Comparison of ENCODE assay signal across 9 cellular contexts in genomic region chr11:83051760-83052671, GRCh38. TPM values are rescaled to one million over a fixed set of nuclear protein-coding genes. Genes with fewer than 3 reads are reported as not detected.
DNase-seq lines count a peak whose midpoint lies in the region; ATAC-seq and TF ChIP-seq lines count a peak whose summit lies in the region.
"Had no signal": no experiment of that assay in that cellular context is flagged by ENCODE, and none has a peak within 500 bp of the region (broad histone marks: within the 10 kb centered on the region; RNA-seq: fewer than 3 reads in every experiment).

No MANE protein-coding gene starts in this region.

- CTCF ChIA-PET in Panc1 (lab: Charles Lee), result interaction anchor here (0.7 to 1.0 kb wide), 3 partner anchors 11 to 56 kb away, joined by 3 to 4 read pairs (median 3); no protein-coding TSS in a partner anchor

- no TSS peak for BruUV-seq in Panc1 (replicated peaks; lab: Mats Ljungman, UMichigan)

- no peak overlapping the region for H3K9ac ChIP-seq in MM.1S (ENCODE audit: low read length)

- H3K79me2 ChIP-seq in MM.1S (ENCODE audit: low read length), result peaks cover 92% of the 10 kb centered on the region

- H3K9me3 ChIP-seq in Panc1 (ENCODE audit: control insufficient read depth, insufficient read depth, low read depth, low read length) (no peaks in the 10 kb centered on the region), psoas muscle (no peaks in the 10 kb centered on the region), MM.1S (replicated peaks; ENCODE audit: insufficient read depth, low read length) (no peaks in the 10 kb centered on the region)

- intact Hi-C loops in Panc1 (cut with micrococcal nuclease; ENCODE audit: unreplicated experiment), result no loop called here
- intact Hi-C loops in psoas muscle (cut with DNase I), result no loop called here

- H3F3A ChIP-seq in MM.1S (ENCODE audit: insufficient read depth, low read length), result peaks cover 28% of the 10 kb centered on the region

- DNase-seq in DMS79 (lab: John Stamatoyannopoulos, UW) (peak; percentile 44), Panc1 (ENCODE audit: low read depth, low spot score) (peak; percentile 84), fibroblast of gingiva (ENCODE audit: low read depth) (peak; percentile 99), psoas muscle (peak in 1 of 2 donors; percentile 45), MM.1S (no peak), NCI-H1930 (lab: John Stamatoyannopoulos, UW) (no peak), NK-92 (lab: John Stamatoyannopoulos, UW; ENCODE audit: unreplicated experiment) (no peak), GM19240 (ENCODE audit: insufficient read length, low spot score) (no peak)

- H3K27ac ChIP-seq in Panc1 (ENCODE audit: low read length) (peak overlapping the region; percentile 75), psoas muscle (peak overlapping the region; percentile 78), MM.1S (ENCODE audit: low read length) (no peak overlapping the region)

- no peaks in the 10 kb centered on the region for H3K9me2 ChIP-seq in MM.1S (replicated peaks; ENCODE audit: insufficient read depth, low read length)

- TF ChIP-seq CTCF in Panc1 (IDR thresholded peaks at IDR 0.05), result no peak
- no peak for TF ChIP-seq CTCF in psoas muscle (IDR thresholded peaks at IDR 0.05)
- TF ChIP-seq CTCF in MM.1S (IDR thresholded peaks at IDR 0.05; ENCODE audit: low read length), result no peak

- H4K20me1 ChIP-seq in MM.1S (ENCODE audit: insufficient read depth, low read length), result no peaks in the 10 kb centered on the region

- WGBS in psoas muscle, 3 donors, result 19 to 25% (median 19%) methylated on average over 6 of the region's 6 CpGs

- in situ Hi-C loops in Panc1 (cut with HindIII; ENCODE audit: low pct_unique_long_range_greater_than_20kb, low sequenced_read_pairs), result no loop called here

- H3K27me3 ChIP-seq in Panc1 (ENCODE audit: control insufficient read depth, insufficient read depth, low read length) (no peaks in the 10 kb centered on the region), psoas muscle (ENCODE audit: insufficient read depth in 3 of 3, low read length in 2 of 3) (no peaks in the 10 kb centered on the region), MM.1S (replicated peaks; ENCODE audit: insufficient read depth, low read length) (no peaks in the 10 kb centered on the region)

- POLR2A ChIA-PET in Panc1 (lab: Charles Lee), result interaction anchor here (0.6 to 2.2 kb wide), 3 partner anchors 20 to 138 kb away, joined by 3 to 13 read pairs (median 8); partner anchors contain the start of gene RAB30

- H3K4me3 ChIP-seq in Panc1 (ENCODE audit: low read depth in 2 of 2, low read length in 2 of 2), result peak overlapping the region in 1 of 2 experiments; percentile 10; a peak in 1 of 4 replicates
- H3K4me3 ChIP-seq in psoas muscle, result no peak overlapping the region
- no peak overlapping the region for H3K4me3 ChIP-seq in MM.1S (ENCODE audit: low read length)

- no peaks in the 10 kb centered on the region for H3K36me3 ChIP-seq in Panc1 (ENCODE audit: control insufficient read depth, insufficient read depth, low read length)
- H3K36me3 ChIP-seq in psoas muscle (ENCODE audit: insufficient read depth in 1 of 2, low read depth in 1 of 2), result no peaks in the 10 kb centered on the region
- H3K36me3 ChIP-seq in MM.1S (replicated peaks; ENCODE audit: insufficient read depth, low read length), result 0 out of 2 replicates have a peak, but pooled peaks cover 5% of the 10 kb centered on the region

- H3K4me2 ChIP-seq in MM.1S (ENCODE audit: low read depth, low read length), result no peak overlapping the region

- ATAC-seq in Panc1 (peak; percentile 88), psoas muscle (peak; percentile 68 to 82 (median 78))
- ATAC-seq: HCT116 had no signal

- H2AFZ ChIP-seq in MM.1S (ENCODE audit: low read length), result no peak overlapping the region

- H3K4me1 ChIP-seq in Panc1 (ENCODE audit: control insufficient read depth, insufficient read depth, low read length), result peaks cover 44% of the 10 kb centered on the region
- peaks cover 69% of the 10 kb centered on the region for H3K4me1 ChIP-seq in psoas muscle
- peaks cover 48% of the 10 kb centered on the region for H3K4me1 ChIP-seq in MM.1S (ENCODE audit: low read length)

RNA-seq across cellular contexts. Expression of gene RAB30, which starts 19.7 kb away (rescaled TPM):
- total RNA-seq in Panc1 (2021; ENCODE audit: unreplicated experiment) (19.0 TPM), psoas muscle (10 to 100 TPM; 15.2 to 89.7 (median 37.6) TPM)
- 12.3 TPM for polyA plus RNA-seq in Panc1 (2012; ENCODE audit: insufficient read length)
- polyA plus RNA-seq in psoas muscle, result 10 to 100 TPM in 2 of 3 donors, 1 to 10 TPM in 1; 3.4 to 21.5 (median 13.7) TPM

Comparison
In these comparisons a context has a peak if more than half of its experiments do, and no peak if none do; other contexts are left out.
1. DNase-seq: peak in DMS79 (single experiment), Panc1 (single experiment) and fibroblast of gingiva (single experiment); none in MM.1S (single experiment), NCI-H1930 (0 of 2), NK-92 (single experiment) and GM19240 (single experiment).